1 cellular context compared by ENCODE assay signal in the genomic region with DNA sequence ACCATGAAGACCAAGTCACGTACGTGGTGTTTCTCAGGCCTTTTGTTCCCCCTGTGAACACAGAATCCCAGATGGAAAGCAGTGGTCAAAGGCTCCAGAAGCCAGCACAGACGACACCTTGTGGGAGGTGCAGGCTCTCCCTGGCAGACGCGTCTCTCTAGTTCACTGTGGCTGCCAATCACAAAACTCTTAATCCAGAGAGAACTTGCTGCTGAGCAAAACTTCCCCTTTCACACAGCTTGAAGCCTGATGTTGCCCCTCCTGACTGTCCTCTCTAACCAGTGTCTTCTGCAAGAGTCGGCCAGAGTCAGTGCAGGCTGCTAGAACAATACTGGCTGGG.
TF ChIP-seq lines count a peak whose summit lies in the region.

No MANE protein-coding gene starts in this region.

TF ChIP-seq in WTC11, 78 proteins besides CTCF, POLR2A, EP300 and RAD21 (continued from another document):
- TF ChIP-seq, protein P1, sequence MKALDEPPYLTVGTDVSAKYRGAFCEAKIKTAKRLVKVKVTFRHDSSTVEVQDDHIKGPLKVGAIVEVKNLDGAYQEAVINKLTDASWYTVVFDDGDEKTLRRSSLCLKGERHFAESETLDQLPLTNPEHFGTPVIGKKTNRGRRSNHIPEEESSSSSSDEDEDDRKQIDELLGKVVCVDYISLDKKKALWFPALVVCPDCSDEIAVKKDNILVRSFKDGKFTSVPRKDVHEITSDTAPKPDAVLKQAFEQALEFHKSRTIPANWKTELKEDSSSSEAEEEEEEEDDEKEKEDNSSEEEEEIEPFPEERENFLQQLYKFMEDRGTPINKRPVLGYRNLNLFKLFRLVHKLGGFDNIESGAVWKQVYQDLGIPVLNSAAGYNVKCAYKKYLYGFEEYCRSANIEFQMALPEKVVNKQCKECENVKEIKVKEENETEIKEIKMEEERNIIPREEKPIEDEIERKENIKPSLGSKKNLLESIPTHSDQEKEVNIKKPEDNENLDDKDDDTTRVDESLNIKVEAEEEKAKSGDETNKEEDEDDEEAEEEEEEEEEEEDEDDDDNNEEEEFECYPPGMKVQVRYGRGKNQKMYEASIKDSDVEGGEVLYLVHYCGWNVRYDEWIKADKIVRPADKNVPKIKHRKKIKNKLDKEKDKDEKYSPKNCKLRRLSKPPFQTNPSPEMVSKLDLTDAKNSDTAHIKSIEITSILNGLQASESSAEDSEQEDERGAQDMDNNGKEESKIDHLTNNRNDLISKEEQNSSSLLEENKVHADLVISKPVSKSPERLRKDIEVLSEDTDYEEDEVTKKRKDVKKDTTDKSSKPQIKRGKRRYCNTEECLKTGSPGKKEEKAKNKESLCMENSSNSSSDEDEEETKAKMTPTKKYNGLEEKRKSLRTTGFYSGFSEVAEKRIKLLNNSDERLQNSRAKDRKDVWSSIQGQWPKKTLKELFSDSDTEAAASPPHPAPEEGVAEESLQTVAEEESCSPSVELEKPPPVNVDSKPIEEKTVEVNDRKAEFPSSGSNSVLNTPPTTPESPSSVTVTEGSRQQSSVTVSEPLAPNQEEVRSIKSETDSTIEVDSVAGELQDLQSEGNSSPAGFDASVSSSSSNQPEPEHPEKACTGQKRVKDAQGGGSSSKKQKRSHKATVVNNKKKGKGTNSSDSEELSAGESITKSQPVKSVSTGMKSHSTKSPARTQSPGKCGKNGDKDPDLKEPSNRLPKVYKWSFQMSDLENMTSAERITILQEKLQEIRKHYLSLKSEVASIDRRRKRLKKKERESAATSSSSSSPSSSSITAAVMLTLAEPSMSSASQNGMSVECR (CRISPR knock-in tag; IDR thresholded peaks at IDR 0.05; ENCODE audit: borderline replicate concordance), result no peak
- TF ChIP-seq ZNF416 (CRISPR knock-in tag; IDR thresholded peaks at IDR 0.05), result no peak
- no peak for TF ChIP-seq TEAD1 (CRISPR knock-in tag; IDR thresholded peaks at IDR 0.05)
